12 cellular contexts compared by ENCODE assay signal in the genomic region with DNA sequence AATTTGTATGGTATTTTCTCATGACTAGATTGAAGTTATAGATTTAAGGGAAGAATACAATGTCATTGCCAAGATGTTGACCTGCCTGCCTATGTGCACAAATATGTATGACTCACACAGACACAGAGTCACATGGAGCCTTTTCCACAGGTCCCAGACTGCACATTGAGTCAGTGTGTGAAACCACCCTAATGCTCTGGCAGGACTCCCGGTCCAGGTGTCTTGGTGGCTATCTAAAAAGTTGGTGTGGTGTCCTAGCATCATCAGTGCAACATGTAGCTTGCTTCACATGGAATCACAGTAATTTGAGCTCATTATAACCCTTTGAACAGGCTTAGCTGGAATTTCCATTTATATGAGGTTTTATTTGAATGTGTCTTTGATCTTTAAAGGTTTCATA. TPM values are rescaled to one million over a fixed set of nuclear protein-coding genes. Genes with fewer than 3 reads are reported as not detected.
A peak's percentile ranks its signal among the peaks of the same experiment; 100 is the strongest.
DNase-seq lines count a peak whose midpoint lies in the region; ATAC-seq and TF ChIP-seq lines count a peak whose summit lies in the region.
"Had no signal": no experiment of that assay in that cellular context is flagged by ENCODE, and none has a peak within 500 bp of the region (broad histone marks: within the 10 kb centered on the region; RNA-seq: fewer than 3 reads in every experiment).

No MANE protein-coding gene starts in this region.

- DNase-seq in stimulated activated CD4-positive, alpha-beta T cell treated with anti-CD3 and anti-CD28 coated beads, Interleukin-15, amount 100 ng/mL, for 24 hours, result peak; percentile 12
- no peak for DNase-seq in stimulated activated CD4-positive, alpha-beta T cell treated with anti-CD3 and anti-CD28 coated beads, Interleukin-1b, Interleukin-23, amount 100 ng/mL, for 48 hours
- peak; percentile 51 for DNase-seq in choroid plexus epithelial cell (ENCODE audit: low read depth)
- no peak for DNase-seq in stimulated activated naive CD4-positive, alpha-beta T cell treated with Interleukin-2 at 50 U/mL for 16 hours (lab: John Stamatoyannopoulos, UW)
- DNase-seq in lower lobe of right lung, result no peak
- no peak for DNase-seq in NCI-H748 treated with DMSO at 0.1 percent for 48 hours (lab: John Stamatoyannopoulos, UW)
- DNase-seq: activated CD4-positive, alpha-beta T cell treated with anti-CD3 and anti-CD28 coated beads, Interleukin-2, amount 10 ng/mL, durations not matched to agents 7 days and 5 days; midbrain; NCI-H2171 had no signal

- H3K27me3 ChIP-seq in lower lobe of right lung (ENCODE audit: low read depth), result no peaks in the 10 kb centered on the region

- H3K36me3 ChIP-seq in lower lobe of right lung, result no peaks in the 10 kb centered on the region

- H3K9me3 ChIP-seq in lower lobe of right lung, result no peaks in the 10 kb centered on the region

- no peaks in the 10 kb centered on the region for H3K4me1 ChIP-seq in lower lobe of right lung

- intact Hi-C loops in lower lobe of right lung (cut with DNase I), result no loop called here

- H3K27ac ChIP-seq in lower lobe of right lung, result no peak overlapping the region
- H3K27ac ChIP-seq: coronary artery had no signal

- H3K4me3 ChIP-seq in choroid plexus epithelial cell (ENCODE audit: low read depth, low read length) (no peak overlapping the region), lower lobe of right lung (no peak overlapping the region)
- H3K4me3 ChIP-seq: coronary artery had no signal

- ATAC-seq in HG03520 (IDR thresholded peaks at IDR 0.05; ENCODE audit: unreplicated experiment) (peak; percentile 48), lower lobe of right lung (no peak), GM21367 (IDR thresholded peaks at IDR 0.05; ENCODE audit: unreplicated experiment) (no peak)

- TF ChIP-seq CTCF in choroid plexus epithelial cell (conservative IDR thresholded peaks at IDR 0.05; ENCODE audit: low read depth, low read length) (no peak), lower lobe of right lung (IDR thresholded peaks at IDR 0.05) (no peak)

RNA-seq across cellular contexts. Expression of gene IFNA5, which starts 10.8 kb away (rescaled TPM):
- not detected for total RNA-seq in lower lobe of right lung
- total RNA-seq: activated CD4-positive, alpha-beta T cell treated with anti-CD3 and anti-CD28 coated beads, Interleukin-2, amount 10 ng/mL, durations not matched to agents 7 days and 5 days had no signal

RNA-seq across cellular contexts. Expression of gene KLHL9, which starts 40.9 kb away (rescaled TPM):
- total RNA-seq in lower lobe of right lung, result 22.7 TPM

RNA-seq across cellular contexts. Expression of gene IFNA14, which starts 54.5 kb away (rescaled TPM):
- total RNA-seq in lower lobe of right lung, result not detected
- total RNA-seq: activated CD4-positive, alpha-beta T cell treated with anti-CD3 and anti-CD28 coated beads, Interleukin-2, amount 10 ng/mL, durations not matched to agents 7 days and 5 days had no signal

RNA-seq across cellular contexts. Expression of gene IFNA6, which starts 56.4 kb away (rescaled TPM):
- not detected for total RNA-seq in lower lobe of right lung
- total RNA-seq: activated CD4-positive, alpha-beta T cell treated with anti-CD3 and anti-CD28 coated beads, Interleukin-2, amount 10 ng/mL, durations not matched to agents 7 days and 5 days had no signal

Comparison
In these comparisons a context has a peak if more than half of its experiments do, and no peak if none do; other contexts are left out.
1. DNase-seq: peak in stimulated activated CD4-positive, alpha-beta T cell treated with anti-CD3 and anti-CD28 coated beads, Interleukin-15, amount 100 ng/mL, for 24 hours (single experiment) and choroid plexus epithelial cell (single experiment); none in stimulated activated CD4-positive, alpha-beta T cell treated with anti-CD3 and anti-CD28 coated beads, Interleukin-1b, Interleukin-23, amount 100 ng/mL, for 48 hours (single experiment), stimulated activated naive CD4-positive, alpha-beta T cell treated with Interleukin-2 at 50 U/mL for 16 hours (single experiment), lower lobe of right lung (single experiment) and NCI-H748 treated with DMSO at 0.1 percent for 48 hours (single experiment).